In the genomic region with DNA sequence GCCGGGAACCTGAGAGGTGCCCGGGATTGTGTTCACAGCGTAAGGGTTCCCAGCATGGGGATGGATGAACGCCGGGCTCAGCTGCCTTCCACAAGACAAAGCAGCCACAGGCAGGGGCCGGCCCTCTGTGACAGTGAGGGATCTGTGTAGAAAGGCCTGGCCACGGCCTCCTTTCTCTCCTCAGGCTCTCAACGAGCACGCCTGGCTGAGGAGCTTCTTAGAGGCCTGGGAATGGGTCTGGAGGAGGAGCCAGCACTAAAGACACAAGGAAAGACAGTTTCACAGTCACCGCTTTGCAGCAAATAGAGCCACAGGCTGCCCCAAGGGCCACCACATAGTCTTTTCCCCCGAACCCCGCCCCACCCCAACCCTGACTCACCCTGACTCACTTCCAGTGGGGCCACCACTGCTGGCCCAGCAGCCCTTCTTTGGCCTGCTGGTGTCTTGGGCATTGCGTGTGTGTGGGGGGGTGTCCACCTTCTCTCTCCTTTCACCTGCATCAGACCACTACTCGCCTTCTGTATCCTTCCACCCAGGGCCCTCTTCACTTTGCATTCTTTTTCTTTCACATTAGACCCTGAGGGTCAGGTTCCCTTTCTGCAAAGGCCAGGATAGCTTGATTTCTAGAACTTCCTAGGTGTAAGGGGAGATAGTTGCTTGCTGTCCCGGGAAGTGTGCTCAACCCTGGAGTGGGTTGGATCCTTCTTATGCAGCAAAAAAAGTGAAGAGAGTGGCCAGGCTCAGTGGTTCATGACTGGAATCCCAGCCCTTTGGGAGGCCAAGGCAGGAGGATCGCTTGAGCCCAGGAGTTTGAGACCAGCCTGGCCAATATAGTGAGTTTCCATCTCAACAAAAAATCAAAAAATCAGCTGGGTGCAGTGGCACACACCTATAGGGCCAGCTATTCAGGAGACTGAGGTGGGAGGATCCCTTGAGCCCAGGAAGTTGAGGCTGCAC, we compare ENCODE assay signal across 1 cellular context.
TF ChIP-seq lines count a peak whose summit lies in the region.

No MANE protein-coding gene starts in this region.

TF ChIP-seq in K562, 482 proteins besides CTCF, POLR2A, EP300 and RAD21 (continued from another document and continues in another):
- TF ChIP-seq, protein P1, sequence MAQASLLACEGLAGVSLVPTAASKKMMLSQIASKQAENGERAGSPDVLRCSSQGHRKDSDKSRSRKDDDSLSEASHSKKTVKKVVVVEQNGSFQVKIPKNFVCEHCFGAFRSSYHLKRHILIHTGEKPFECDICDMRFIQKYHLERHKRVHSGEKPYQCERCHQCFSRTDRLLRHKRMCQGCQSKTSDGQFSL (CRISPR knock-in tag; IDR thresholded peaks at IDR 0.05) = peak; percentile 97
- TF ChIP-seq, protein P1 (tag; IDR thresholded peaks at IDR 0.05) = peak in 1 of 2 experiments; percentile 68; a peak in 2 of 4 replicates
- TF ChIP-seq, protein P2, sequence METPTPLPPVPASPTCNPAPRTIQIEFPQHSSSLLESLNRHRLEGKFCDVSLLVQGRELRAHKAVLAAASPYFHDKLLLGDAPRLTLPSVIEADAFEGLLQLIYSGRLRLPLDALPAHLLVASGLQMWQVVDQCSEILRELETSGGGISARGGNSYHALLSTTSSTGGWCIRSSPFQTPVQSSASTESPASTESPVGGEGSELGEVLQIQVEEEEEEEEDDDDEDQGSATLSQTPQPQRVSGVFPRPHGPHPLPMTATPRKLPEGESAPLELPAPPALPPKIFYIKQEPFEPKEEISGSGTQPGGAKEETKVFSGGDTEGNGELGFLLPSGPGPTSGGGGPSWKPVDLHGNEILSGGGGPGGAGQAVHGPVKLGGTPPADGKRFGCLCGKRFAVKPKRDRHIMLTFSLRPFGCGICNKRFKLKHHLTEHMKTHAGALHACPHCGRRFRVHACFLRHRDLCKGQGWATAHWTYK (CRISPR knock-in tag; IDR thresholded peaks at IDR 0.05) = peak; percentile 68; the same call in 1 of the 2 replicates
- TF ChIP-seq ZEB2 (IDR thresholded peaks at IDR 0.05) (peak; percentile 56), EZH2 (IDR thresholded peaks at IDR 0.05; ENCODE audit: borderline replicate concordance, low read depth, low read length) (no peak), GTF2E2 (tag; IDR thresholded peaks at IDR 0.05) (no peak; the same call in 1 of the 2 replicates), ZNF644 (tag; IDR thresholded peaks at IDR 0.05; ENCODE audit: low read depth) (peak; percentile 69), KDM1A (IDR thresholded peaks at IDR 0.05) (no peak), ELF4 (CRISPR knock-in tag; IDR thresholded peaks at IDR 0.05) (0 out of 2 replicates have a peak, but pooled peaks have one; percentile 11), CC2D1A (IDR thresholded peaks at IDR 0.05) (no peak), WHSC1 (IDR thresholded peaks at IDR 0.05; ENCODE audit: low read length) (peak; percentile 32), RCOR1 (IDR thresholded peaks at IDR 0.05; ENCODE audit: borderline replicate concordance in 1 of 2, low read depth in 2 of 2, low read length in 2 of 2) (peak in 1 of 2 experiments; percentile 7; a peak in 1 of 4 replicates), ERF (CRISPR knock-in tag; IDR thresholded peaks at IDR 0.05) (0 out of 2 replicates have a peak, but pooled peaks have one; percentile 32), MAFK (IDR thresholded peaks at IDR 0.05; ENCODE audit: low read length) (peak; percentile 36; the same call in 1 of the 2 replicates), FOSL1 (tag; conservative IDR thresholded peaks at IDR 0.05) (peak; percentile 100), ETS2 (tag; IDR thresholded peaks at IDR 0.05; ENCODE audit: borderline replicate concordance, poor library complexity, severe bottlenecking) (no peak), RBFOX2 (IDR thresholded peaks at IDR 0.05; ENCODE audit: low read depth, low read length) (peak; percentile 80), ZNF785 (CRISPR knock-in tag; IDR thresholded peaks at IDR 0.05) (no peak), HDAC1 (IDR thresholded peaks at IDR 0.05) (peak in 1 of 2 experiments; percentile 55; a peak in 1 of 4 replicates), TRIM24 (IDR thresholded peaks at IDR 0.05) (0 out of 4 replicates have a peak, but pooled peaks of 1 of the 2 experiments have one; percentile 33), TAF1 (IDR thresholded peaks at IDR 0.05; ENCODE audit: control insufficient read depth, extremely low read depth, insufficient read depth, low read length, severe bottlenecking) (peak; percentile 67), ZKSCAN8 (CRISPR knock-in tag; IDR thresholded peaks at IDR 0.05) (peak; percentile 71), NFIC (IDR thresholded peaks at IDR 0.05) (peak; percentile 11; the same call in 1 of the 2 replicates), PML (IDR thresholded peaks at IDR 0.05; ENCODE audit: low read length) (no peak), FOS (IDR thresholded peaks at IDR 0.05; ENCODE audit: extremely low read depth, insufficient read length) (peak; percentile 60), JUN (IDR thresholded peaks at IDR 0.05; ENCODE audit: borderline replicate concordance, low read depth, low read length) (peak; percentile 90), JUN (CRISPR knock-in tag; IDR thresholded peaks at IDR 0.05; ENCODE audit: borderline replicate concordance) (no peak), GABPA (tag; conservative IDR thresholded peaks at IDR 0.05; ENCODE audit: low read depth) (peak; percentile 24; the same call in 1 of the 2 replicates), IRF2 (CRISPR knock-in tag; IDR thresholded peaks at IDR 0.05) (no peak), ETV5 (CRISPR knock-in tag; IDR thresholded peaks at IDR 0.05; ENCODE audit: low read depth) (peak; percentile 93), CEBPG (CRISPR knock-in tag; IDR thresholded peaks at IDR 0.05) (peak; percentile 75; the same call in 1 of the 2 replicates), CEBPG (tag; conservative IDR thresholded peaks at IDR 0.05 in 1 of 2, IDR thresholded peaks at IDR 0.05 in 1 of 2) (no peak), ZNF668 (CRISPR knock-in tag; IDR thresholded peaks at IDR 0.05) (0 out of 2 replicates have a peak, but pooled peaks have one; percentile 44), SMARCC2 (IDR thresholded peaks at IDR 0.05; ENCODE audit: low read depth) (peak; percentile 54; the same call in 1 of the 2 replicates), NR2F6 (CRISPR knock-in tag; IDR thresholded peaks at IDR 0.05) (no peak), BRD9 (IDR thresholded peaks at IDR 0.05; ENCODE audit: low read depth, partially characterized antibody) (peak; percentile 72), NR2C2 (CRISPR knock-in tag; IDR thresholded peaks at IDR 0.05) (no peak), NR2C2 (tag; IDR thresholded peaks at IDR 0.05) (peak; percentile 54; the same call in 1 of the 2 replicates), DPF2 (IDR thresholded peaks at IDR 0.05) (peak; percentile 90), ZNF778 (CRISPR knock-in tag; IDR thresholded peaks at IDR 0.05) (no peak), EWSR1 (IDR thresholded peaks at IDR 0.05; ENCODE audit: borderline replicate concordance, low read depth, partially characterized antibody) (no peak), NFIX (CRISPR knock-in tag; IDR thresholded peaks at IDR 0.05; ENCODE audit: low read depth) (no peak), JUND (IDR thresholded peaks at IDR 0.05; ENCODE audit: borderline replicate concordance, low read depth, low read length) (peak; percentile 95), JUND (tag; IDR thresholded peaks at IDR 0.05; ENCODE audit: borderline replicate concordance, low read depth, low read length) (peak; percentile 83; the same call in 1 of the 3 replicates), CREM (IDR thresholded peaks at IDR 0.05; ENCODE audit: low read depth) (0 out of 2 replicates have a peak, but pooled peaks have one; percentile 38)
- TF ChIP-seq, protein P3, sequence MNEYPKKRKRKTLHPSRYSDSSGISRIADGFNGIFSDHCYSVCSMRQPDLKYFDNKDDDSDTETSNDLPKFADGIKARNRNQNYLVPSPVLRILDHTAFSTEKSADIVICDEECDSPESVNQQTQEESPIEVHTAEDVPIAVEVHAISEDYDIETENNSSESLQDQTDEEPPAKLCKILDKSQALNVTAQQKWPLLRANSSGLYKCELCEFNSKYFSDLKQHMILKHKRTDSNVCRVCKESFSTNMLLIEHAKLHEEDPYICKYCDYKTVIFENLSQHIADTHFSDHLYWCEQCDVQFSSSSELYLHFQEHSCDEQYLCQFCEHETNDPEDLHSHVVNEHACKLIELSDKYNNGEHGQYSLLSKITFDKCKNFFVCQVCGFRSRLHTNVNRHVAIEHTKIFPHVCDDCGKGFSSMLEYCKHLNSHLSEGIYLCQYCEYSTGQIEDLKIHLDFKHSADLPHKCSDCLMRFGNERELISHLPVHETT (CRISPR knock-in tag; conservative IDR thresholded peaks at IDR 0.05 in 1 of 2, IDR thresholded peaks at IDR 0.05 in 1 of 2) = peak in 1 of 2 experiments; percentile 81; a peak in 2 of 4 replicates
- TF ChIP-seq, protein P4, sequence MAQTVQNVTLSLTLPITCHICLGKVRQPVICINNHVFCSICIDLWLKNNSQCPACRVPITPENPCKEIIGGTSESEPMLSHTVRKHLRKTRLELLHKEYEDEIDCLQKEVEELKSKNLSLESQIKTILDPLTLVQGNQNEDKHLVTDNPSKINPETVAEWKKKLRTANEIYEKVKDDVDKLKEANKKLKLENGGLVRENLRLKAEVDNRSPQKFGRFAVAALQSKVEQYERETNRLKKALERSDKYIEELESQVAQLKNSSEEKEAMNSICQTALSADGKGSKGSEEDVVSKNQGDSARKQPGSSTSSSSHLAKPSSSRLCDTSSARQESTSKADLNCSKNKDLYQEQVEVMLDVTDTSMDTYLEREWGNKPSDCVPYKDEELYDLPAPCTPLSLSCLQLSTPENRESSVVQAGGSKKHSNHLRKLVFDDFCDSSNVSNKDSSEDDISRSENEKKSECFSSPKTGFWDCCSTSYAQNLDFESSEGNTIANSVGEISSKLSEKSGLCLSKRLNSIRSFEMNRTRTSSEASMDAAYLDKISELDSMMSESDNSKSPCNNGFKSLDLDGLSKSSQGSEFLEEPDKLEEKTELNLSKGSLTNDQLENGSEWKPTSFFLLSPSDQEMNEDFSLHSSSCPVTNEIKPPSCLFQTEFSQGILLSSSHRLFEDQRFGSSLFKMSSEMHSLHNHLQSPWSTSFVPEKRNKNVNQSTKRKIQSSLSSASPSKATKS (CRISPR knock-in tag; IDR thresholded peaks at IDR 0.05) = no peak
- TF ChIP-seq, protein P5, sequence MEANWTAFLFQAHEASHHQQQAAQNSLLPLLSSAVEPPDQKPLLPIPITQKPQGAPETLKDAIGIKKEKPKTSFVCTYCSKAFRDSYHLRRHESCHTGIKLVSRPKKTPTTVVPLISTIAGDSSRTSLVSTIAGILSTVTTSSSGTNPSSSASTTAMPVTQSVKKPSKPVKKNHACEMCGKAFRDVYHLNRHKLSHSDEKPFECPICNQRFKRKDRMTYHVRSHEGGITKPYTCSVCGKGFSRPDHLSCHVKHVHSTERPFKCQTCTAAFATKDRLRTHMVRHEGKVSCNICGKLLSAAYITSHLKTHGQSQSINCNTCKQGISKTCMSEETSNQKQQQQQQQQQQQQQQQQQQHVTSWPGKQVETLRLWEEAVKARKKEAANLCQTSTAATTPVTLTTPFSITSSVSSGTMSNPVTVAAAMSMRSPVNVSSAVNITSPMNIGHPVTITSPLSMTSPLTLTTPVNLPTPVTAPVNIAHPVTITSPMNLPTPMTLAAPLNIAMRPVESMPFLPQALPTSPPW (CRISPR knock-in tag; IDR thresholded peaks at IDR 0.05) = peak; percentile 96
- TF ChIP-seq, protein P6, sequence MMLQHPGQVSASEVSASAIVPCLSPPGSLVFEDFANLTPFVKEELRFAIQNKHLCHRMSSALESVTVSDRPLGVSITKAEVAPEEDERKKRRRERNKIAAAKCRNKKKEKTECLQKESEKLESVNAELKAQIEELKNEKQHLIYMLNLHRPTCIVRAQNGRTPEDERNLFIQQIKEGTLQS (IDR thresholded peaks at IDR 0.05) = peak; percentile 87
- TF ChIP-seq, protein P6 (CRISPR knock-in tag; conservative IDR thresholded peaks at IDR 0.05) = no peak
- TF ChIP-seq, protein P7, sequence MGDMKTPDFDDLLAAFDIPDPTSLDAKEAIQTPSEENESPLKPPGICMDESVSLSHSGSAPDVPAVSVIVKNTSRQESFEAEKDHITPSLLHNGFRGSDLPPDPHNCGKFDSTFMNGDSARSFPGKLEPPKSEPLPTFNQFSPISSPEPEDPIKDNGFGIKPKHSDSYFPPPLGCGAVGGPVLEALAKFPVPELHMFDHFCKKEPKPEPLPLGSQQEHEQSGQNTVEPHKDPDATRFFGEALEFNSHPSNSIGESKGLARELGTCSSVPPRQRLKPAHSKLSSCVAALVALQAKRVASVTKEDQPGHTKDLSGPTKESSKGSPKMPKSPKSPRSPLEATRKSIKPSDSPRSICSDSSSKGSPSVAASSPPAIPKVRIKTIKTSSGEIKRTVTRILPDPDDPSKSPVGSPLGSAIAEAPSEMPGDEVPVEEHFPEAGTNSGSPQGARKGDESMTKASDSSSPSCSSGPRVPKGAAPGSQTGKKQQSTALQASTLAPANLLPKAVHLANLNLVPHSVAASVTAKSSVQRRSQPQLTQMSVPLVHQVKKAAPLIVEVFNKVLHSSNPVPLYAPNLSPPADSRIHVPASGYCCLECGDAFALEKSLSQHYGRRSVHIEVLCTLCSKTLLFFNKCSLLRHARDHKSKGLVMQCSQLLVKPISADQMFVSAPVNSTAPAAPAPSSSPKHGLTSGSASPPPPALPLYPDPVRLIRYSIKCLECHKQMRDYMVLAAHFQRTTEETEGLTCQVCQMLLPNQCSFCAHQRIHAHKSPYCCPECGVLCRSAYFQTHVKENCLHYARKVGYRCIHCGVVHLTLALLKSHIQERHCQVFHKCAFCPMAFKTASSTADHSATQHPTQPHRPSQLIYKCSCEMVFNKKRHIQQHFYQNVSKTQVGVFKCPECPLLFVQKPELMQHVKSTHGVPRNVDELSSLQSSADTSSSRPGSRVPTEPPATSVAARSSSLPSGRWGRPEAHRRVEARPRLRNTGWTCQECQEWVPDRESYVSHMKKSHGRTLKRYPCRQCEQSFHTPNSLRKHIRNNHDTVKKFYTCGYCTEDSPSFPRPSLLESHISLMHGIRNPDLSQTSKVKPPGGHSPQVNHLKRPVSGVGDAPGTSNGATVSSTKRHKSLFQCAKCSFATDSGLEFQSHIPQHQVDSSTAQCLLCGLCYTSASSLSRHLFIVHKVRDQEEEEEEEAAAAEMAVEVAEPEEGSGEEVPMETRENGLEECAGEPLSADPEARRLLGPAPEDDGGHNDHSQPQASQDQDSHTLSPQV (IDR thresholded peaks at IDR 0.05) = peak; percentile 91
